In the genomic region with DNA sequence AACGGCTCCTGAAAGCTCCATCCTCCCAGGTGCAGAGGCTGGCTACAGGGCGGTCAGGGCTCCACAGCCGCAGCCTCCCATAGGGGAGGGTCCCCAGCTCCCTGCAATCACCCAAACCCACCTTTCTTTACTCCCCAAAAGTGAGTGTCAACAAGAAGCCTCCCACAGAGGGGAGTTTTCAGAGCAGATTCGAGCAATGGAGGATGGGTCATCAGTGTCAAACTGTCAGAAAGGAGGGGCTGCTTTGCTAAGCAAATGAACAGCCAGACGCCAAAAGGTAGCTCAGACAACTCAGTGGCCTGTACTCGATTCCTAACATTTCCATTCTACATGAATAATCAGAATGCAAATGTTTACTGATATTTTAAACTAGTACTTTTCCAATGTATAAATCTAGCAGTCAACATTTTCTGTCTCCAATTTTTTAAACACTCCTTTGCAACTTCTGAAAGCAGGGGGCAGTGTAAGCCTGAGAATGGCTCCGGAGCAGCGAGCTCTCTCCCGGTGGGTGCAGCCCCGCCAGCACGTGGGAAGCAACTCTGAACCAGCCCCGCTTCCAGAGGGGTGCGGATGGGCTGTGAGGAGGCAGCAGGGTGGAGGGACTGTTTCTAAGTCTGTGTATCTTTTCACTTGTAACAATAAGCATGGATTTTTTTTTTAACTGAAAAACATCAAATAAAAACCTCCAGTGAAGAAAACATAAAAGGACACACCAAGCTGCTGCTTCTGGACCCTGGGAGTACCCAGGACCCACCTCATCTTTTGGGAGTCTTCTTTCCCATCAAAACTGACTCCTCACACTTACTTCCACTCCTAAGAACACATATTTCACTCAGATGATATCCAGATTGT, we compare ENCODE assay signal across 8 cellular contexts. TPM values are rescaled to one million over a fixed set of nuclear protein-coding genes. Genes with fewer than 3 reads are reported as not detected.
A peak's percentile ranks its signal among the peaks of the same experiment; 100 is the strongest.
DNase-seq lines count a peak whose midpoint lies in the region; ATAC-seq and TF ChIP-seq lines count a peak whose summit lies in the region.

No MANE protein-coding gene starts in this region.

- no peak overlapping the region for H3K4me3 ChIP-seq in psoas muscle

- H3K36me3 Mint-ChIP-seq in activated naive CD8-positive, alpha-beta T cell treated with anti-CD3 and anti-CD28 coated beads for 36 hours: peaks cover 6% of the 10 kb centered on the region

- WGBS in psoas muscle, 3 donors: 39 to 46% (median 40%) methylated on average over 13 of the region's 13 CpGs

- H3K27me3 Mint-ChIP-seq in activated naive CD8-positive, alpha-beta T cell treated with anti-CD3 and anti-CD28 coated beads for 36 hours: no peaks in the 10 kb centered on the region

- ATAC-seq in SK-N-SH treated with all-trans-retinoic acid at 6 μM for 48 hours (peak; percentile 88), psoas muscle (peak; percentile 74 to 85 (median 75)), GM18519 (IDR thresholded peaks at IDR 0.05; ENCODE audit: low FRiP score, unreplicated experiment) (no peak), GM18909 (IDR thresholded peaks at IDR 0.05; ENCODE audit: poor library complexity, unreplicated experiment) (no peak)

- intact Hi-C loops in head of caudate nucleus (cut with DNase I): loop anchor here (5.0 kb wide), 1 partner anchor 127 kb away; no protein-coding TSS in a partner anchor
- intact Hi-C loops in psoas muscle (cut with DNase I): loop anchor here in 1 of 2 donors (5.0 kb wide), 1 partner anchor 127 kb away; no protein-coding TSS in a partner anchor

- H3K9me3 Mint-ChIP-seq in activated naive CD8-positive, alpha-beta T cell treated with anti-CD3 and anti-CD28 coated beads for 36 hours: no peaks in the 10 kb centered on the region

- no peak overlapping the region for H3K4me3 Mint-ChIP-seq in activated naive CD8-positive, alpha-beta T cell treated with anti-CD3 and anti-CD28 coated beads for 36 hours

- peaks cover 6% of the 10 kb centered on the region for H3K4me1 Mint-ChIP-seq in activated naive CD8-positive, alpha-beta T cell treated with anti-CD3 and anti-CD28 coated beads for 36 hours

- peak; percentile 59 for TF ChIP-seq CTCF in psoas muscle (IDR thresholded peaks at IDR 0.05)

- no peak overlapping the region for H3K27ac Mint-ChIP-seq in activated naive CD8-positive, alpha-beta T cell treated with anti-CD3 and anti-CD28 coated beads for 36 hours

- H3K36me3 ChIP-seq in psoas muscle (ENCODE audit: insufficient read depth in 1 of 2, low read depth in 1 of 2): peaks cover 0 to 66% of the 10 kb centered on the region in 2 donors

- DNase-seq in COLO668 (lab: John Stamatoyannopoulos, UW; ENCODE audit: unreplicated experiment) (peak; percentile 43), HT1080 (ENCODE audit: low read depth) (peak; percentile 7), head of caudate nucleus (peak; percentile 48 to 87 (median 74)), psoas muscle (peak in 1 of 2 donors; percentile 72)
- DNase-seq in activated naive CD8-positive, alpha-beta T cell treated with anti-CD3 and anti-CD28 coated beads for 36 hours: peak; percentile 56

- H3K9me3 ChIP-seq in psoas muscle: no peaks in the 10 kb centered on the region

- no peaks in the 10 kb centered on the region for H3K27me3 ChIP-seq in psoas muscle (ENCODE audit: insufficient read depth in 3 of 3, low read length in 2 of 3)

- no peak overlapping the region for H3K27ac ChIP-seq in psoas muscle

- no peaks in the 10 kb centered on the region for H3K4me1 ChIP-seq in psoas muscle

TF ChIP-seq in SK-N-SH treated with all-trans-retinoic acid at 6 μM for 48 hours, 23 proteins besides CTCF, POLR2A, EP300 and RAD21:
- TF ChIP-seq PPARA (CRISPR knock-in tag; IDR thresholded peaks at IDR 0.05; ENCODE audit: borderline replicate concordance): no peak
TF ChIP-seq in SK-N-SH treated with all-trans-retinoic acid at 6 μM for 48 hours: peak in this region for 0.

RNA-seq across cellular contexts. Expression of a gene that starts 54.9 kb away (rescaled TPM):
- 3.2 and 6.1 TPM in 2 replicates for total RNA-seq in HT1080 (2014; rRNA removed; shearing (Covaris generic))
- 13.7 and 14.5 TPM in 2 replicates for polyA plus RNA-seq in HT1080 (2015; cell fraction: cytosol; rRNA removed)
- polyA plus RNA-seq in HT1080 (2015; cell fraction: nucleus; rRNA removed): 13.0 and 15.9 TPM in 2 replicates
- total RNA-seq in activated naive CD8-positive, alpha-beta T cell treated with anti-CD3 and anti-CD28 coated beads for 36 hours: 10 to 100 TPM; 15.2 to 16.4 TPM
- total RNA-seq in psoas muscle: 10 to 100 TPM; 10.7 to 17.7 (median 14.4) TPM
- polyA plus RNA-seq in psoas muscle: 1 to 10 TPM; 2.8 to 6.3 (median 3.3) TPM

Comparison
In these comparisons a context has a peak if more than half of its experiments do, and no peak if none do; other contexts are left out.
1. ATAC-seq: peak in SK-N-SH treated with all-trans-retinoic acid at 6 μM for 48 hours (single experiment) and psoas muscle (4 of 4); none in GM18519 (single experiment) and GM18909 (single experiment).